ENCODE assay signal across 1 cellular context in genomic region chr16:87836844-87837581, GRCh38.
TF ChIP-seq lines count a peak whose summit lies in the region.

No MANE protein-coding gene starts in this region.

TF ChIP-seq in SK-N-SH, 30 proteins besides CTCF, POLR2A, EP300 and RAD21 (continued from another document):
- no peak for TF ChIP-seq ZBTB33 (IDR thresholded peaks at IDR 0.05; ENCODE audit: borderline replicate concordance, low read depth)
- TF ChIP-seq GATA2 (CRISPR knock-in tag; IDR thresholded peaks at IDR 0.05) = no peak
- no peak for TF ChIP-seq GABPA (IDR thresholded peaks at IDR 0.05; ENCODE audit: low read depth)
- TF ChIP-seq RXRA (IDR thresholded peaks at IDR 0.05; ENCODE audit: borderline replicate concordance, low read depth) = no peak
